In genomic region chr17:55086635-55087058, GRCh38 we compare ENCODE assay signal across 11 cellular contexts.
A peak's percentile ranks its signal among the peaks of the same experiment; 100 is the strongest.
DNase-seq lines count a peak whose midpoint lies in the region; ATAC-seq, FAIRE-seq and TF ChIP-seq lines count a peak whose summit lies in the region.
"Had no signal": no experiment of that assay in that cellular context is flagged by ENCODE, and none has a peak within 500 bp of the region (broad histone marks: within the 10 kb centered on the region; RNA-seq: fewer than 3 reads in every experiment).

No MANE protein-coding gene starts in this region.

- no peaks in the 10 kb centered on the region for H3K27me3 ChIP-seq in bronchial epithelial cell (ENCODE audit: control insufficient read depth, insufficient read depth, low read length)
- H3K27me3 ChIP-seq: neutrophil had no signal

- FAIRE-seq in bronchial epithelial cell (lab: Jason Lieb, UNC) = no peak
- FAIRE-seq: GM12891 had no signal

- no peaks in the 10 kb centered on the region for H3K36me3 ChIP-seq in bronchial epithelial cell (ENCODE audit: control insufficient read depth, insufficient read depth, low read length)
- H3K36me3 ChIP-seq: neutrophil had no signal

- ATAC-seq in GM18858 (IDR thresholded peaks at IDR 0.05; ENCODE audit: unreplicated experiment) (no peak), GM18909 (IDR thresholded peaks at IDR 0.05; ENCODE audit: poor library complexity, unreplicated experiment) (no peak)

- DNase-seq in EH (ENCODE audit: low read depth) (peak; percentile 87), NCI-H1694 treated with DMSO at 0.1 percent for 48 hours (lab: John Stamatoyannopoulos, UW) (peak; percentile 21), bronchial epithelial cell (ENCODE audit: low read depth) (peak; percentile 76), medulla oblongata (ENCODE audit: extremely low spot score) (peak; percentile 30), COLO829 (ENCODE audit: low spot score) (no peak)
- DNase-seq in stimulated activated naive CD4-positive, alpha-beta T cell treated with Interleukin-2 at 50 U/mL for 16 hours (lab: John Stamatoyannopoulos, UW) = no peak
- DNase-seq: NCI-H1930 had no signal

- TF ChIP-seq CTCF in bronchial epithelial cell (IDR thresholded peaks at IDR 0.05; ENCODE audit: insufficient read depth, low read length, severe bottlenecking) = no peak

- no peak overlapping the region for H3K4me3 ChIP-seq in bronchial epithelial cell (ENCODE audit: low read depth, low read length)

Comparison
In these comparisons a context has a peak if more than half of its experiments do, and no peak if none do; other contexts are left out.
1. DNase-seq: peak in EH (single experiment), NCI-H1694 treated with DMSO at 0.1 percent for 48 hours (single experiment), bronchial epithelial cell (single experiment) and medulla oblongata (single experiment); none in COLO829 (single experiment) and stimulated activated naive CD4-positive, alpha-beta T cell treated with Interleukin-2 at 50 U/mL for 16 hours (single experiment).